8 cellular contexts compared by ENCODE assay signal in the genomic region with DNA sequence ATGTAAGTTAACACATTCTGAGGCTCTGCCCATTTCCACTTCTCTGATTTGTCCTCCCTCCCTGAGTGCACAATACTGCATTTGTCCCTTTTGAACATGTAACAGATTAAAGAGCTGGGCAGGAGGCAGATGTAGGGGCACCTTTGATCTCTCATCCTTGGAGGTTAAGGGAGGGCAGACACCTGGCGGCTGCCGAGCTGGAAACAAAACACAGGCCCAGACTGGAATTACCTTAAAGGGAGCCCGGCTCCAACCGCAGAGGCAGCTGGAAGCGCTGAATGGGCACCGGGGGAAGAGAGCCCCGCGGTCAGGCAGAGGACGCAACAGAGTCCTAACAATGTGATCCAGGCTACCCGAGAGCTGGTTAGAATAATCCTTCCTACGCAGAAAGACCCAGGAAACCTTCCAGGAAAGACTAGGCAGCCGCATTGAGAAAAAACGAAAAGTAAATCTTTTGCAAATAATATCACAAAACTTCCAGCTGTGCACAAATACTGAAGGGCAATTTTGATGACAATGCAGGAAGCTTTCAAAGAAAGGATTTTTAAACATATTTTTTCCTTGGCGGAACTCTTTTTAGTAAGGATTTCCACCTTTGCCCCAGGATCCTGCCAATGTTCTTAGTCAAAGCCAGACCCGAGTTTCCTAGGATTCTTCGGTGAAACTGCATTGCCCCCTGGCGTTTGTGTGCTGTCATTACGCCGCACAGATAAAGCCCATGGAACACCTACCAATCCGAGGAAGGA.
DNase-seq lines count a peak whose midpoint lies in the region; ATAC-seq and TF ChIP-seq lines count a peak whose summit lies in the region.

No MANE protein-coding gene starts in this region.

- no peak for TF ChIP-seq EP300 in transverse colon (IDR thresholded peaks at IDR 0.05; ENCODE audit: low read depth)

- H3K4me1 ChIP-seq in adipocyte (ENCODE audit: control insufficient read depth, insufficient read depth, low read length) (peaks cover 7% of the 10 kb centered on the region), transverse colon (peaks cover 0 to 27% (median 11%) of the 10 kb centered on the region in 4 donors)

- no peak for TF ChIP-seq POLR2A in transverse colon (IDR thresholded peaks at IDR 0.05)

- H3K9ac ChIP-seq in adipocyte (ENCODE audit: low read length), result peak overlapping the region; percentile 61

- H3K27me3 ChIP-seq in adipocyte (replicated peaks; ENCODE audit: control insufficient read depth, insufficient read depth, low read length), result no peaks in the 10 kb centered on the region
- H3K27me3 ChIP-seq in transverse colon, result no peaks in the 10 kb centered on the region

- DNase-seq in AG20443 (ENCODE audit: low spot score), result peak; percentile 87
- DNase-seq in GM20000 (ENCODE audit: low spot score), result peak; percentile 62
- DNase-seq in NCI-H1048 (lab: John Stamatoyannopoulos, UW), result peak; percentile 43
- DNase-seq in SW 1271 (lab: John Stamatoyannopoulos, UW), result peak; percentile 19 to 74
- peak; percentile 95 for DNase-seq in adipocyte (ENCODE audit: low read depth)
- DNase-seq in left cardiac atrium, result peak; percentile 74
- DNase-seq in posterior cingulate gyrus, result peak; percentile 69 to 96 (median 82)
- peak; percentile 88 for DNase-seq in transverse colon

- in situ Hi-C loops in transverse colon (cut with MboI; ENCODE audit: low pct_ligation_motif_present in 1 of 4, low pct_unique_long_range_greater_than_20kb in 1 of 4, low sequenced_read_pairs in 3 of 4), result loop anchor here (5.0 to 10.0 kb wide), 4 partner anchors 71 to 391 kb away; no protein-coding TSS in a partner anchor

- peak overlapping the region; percentile 63 for H3K4me3 ChIP-seq in adipocyte (ENCODE audit: low read length)
- peak overlapping the region in 3 of 4 donors; percentile 5 to 33 (median 11) for H3K4me3 ChIP-seq in transverse colon

- TF ChIP-seq CTCF in GM20000 (IDR thresholded peaks at IDR 0.05; ENCODE audit: extremely low read depth, missing control alignments), result peak; percentile 83
- peak; percentile 91 to 98 (median 92) for TF ChIP-seq CTCF in transverse colon (IDR thresholded peaks at IDR 0.05)

- H3K27ac ChIP-seq in transverse colon, result peak overlapping the region; percentile 78 to 84 (median 82)

- 0 to 12% methylated on average over 1 to 20 of the region's 20 CpGs for whole genome bisulfite sequencing in transverse colon (ENCODE audit: low coverage in 1 of 2), 2 donors

- H3K36me3 ChIP-seq in adipocyte (ENCODE audit: control insufficient read depth, insufficient read depth, low read length, severe bottlenecking) (no peaks in the 10 kb centered on the region), transverse colon (no peaks in the 10 kb centered on the region)

- intact Hi-C loops in left cardiac atrium (cut with DNase I) (loop anchor here (1.0 to 10.0 kb wide), 6 partner anchors 71 to 385 kb away; a partner anchor contains a TSS), posterior cingulate gyrus (cut with DNase I) (loop anchor here (1.0 to 5.0 kb wide), 3 partner anchors 59 to 385 kb away; no protein-coding TSS in a partner anchor), transverse colon (cut with DNase I; ENCODE audit: low total_unique reads) (loop anchor here (5.0 kb wide), 2 partner anchors 214 to 379 kb away; a partner anchor contains a TSS)

- H3K9me3 ChIP-seq in adipocyte (ENCODE audit: control insufficient read depth, low read length) (no peaks in the 10 kb centered on the region), transverse colon (no peaks in the 10 kb centered on the region)

- peak; percentile 93 to 94 for ATAC-seq in left cardiac atrium

Comparison
In these comparisons a context has a peak if more than half of its experiments do, and no peak if none do; other contexts are left out.
1. Peak in every context shown above with its lines: DNase-seq, ATAC-seq, H3K4me3 ChIP-seq and H3K27ac ChIP-seq.
2. DNase-seq: peak in every context shown above with its lines; median percentile 95 in adipocyte; 88 in transverse colon; 87 in AG20443; 82 in posterior cingulate gyrus; 74 in left cardiac atrium; 62 in GM20000; 46 in SW 1271; 43 in NCI-H1048.